ENCODE assay signal across 17 cellular contexts in genomic region chrX:48961585-48962091, GRCh38. TPM values are rescaled to one million over a fixed set of nuclear protein-coding genes. Genes with fewer than 3 reads are reported as not detected.
DNase-seq lines count a peak whose midpoint lies in the region; ATAC-seq and TF ChIP-seq lines count a peak whose summit lies in the region.
"Had no signal": no experiment of that assay in that cellular context is flagged by ENCODE, and none has a peak within 500 bp of the region (broad histone marks: within the 10 kb centered on the region; RNA-seq: fewer than 3 reads in every experiment).

No MANE protein-coding gene starts in this region.

- ATAC-seq in HG03095 (IDR thresholded peaks at IDR 0.05; ENCODE audit: unreplicated experiment): no peak
- no peak for ATAC-seq in naive thymus-derived CD4-positive, alpha-beta T cell

- H3F3A ChIP-seq in DOHH2 (ENCODE audit: control insufficient read depth, insufficient read depth): no peaks in the 10 kb centered on the region; the same call in 1 of the 2 replicates

- H3K27ac ChIP-seq in DOHH2 (ENCODE audit: low read depth, low read length) (peak overlapping the region; percentile 86), spleen (peak overlapping the region in 4 of 8 donors; percentile 96 to 98 (median 98))
- no peak overlapping the region for H3K27ac ChIP-seq in effector memory CD4-positive, alpha-beta T cell (ENCODE audit: insufficient read depth, low read length, poor library complexity, severe bottlenecking)
- H3K27ac ChIP-seq in naive thymus-derived CD4-positive, alpha-beta T cell (ENCODE audit: low read depth, low read length): no peak overlapping the region

- TF ChIP-seq CTCF in DOHH2 (IDR thresholded peaks at IDR 0.05; ENCODE audit: low read depth, low read length, poor library complexity, severe bottlenecking) (no peak), choroid plexus epithelial cell (conservative IDR thresholded peaks at IDR 0.05; ENCODE audit: low read depth, low read length) (no peak), mesothelial cell of epicardium (IDR thresholded peaks at IDR 0.05; ENCODE audit: unreplicated experiment) (no peak), spleen (IDR thresholded peaks at IDR 0.05 in 8 of 11, conservative IDR thresholded peaks at IDR 0.05 in 3 of 11) (no peak)

- intact Hi-C loops in naive thymus-derived CD4-positive, alpha-beta T cell (cut with micrococcal nuclease): no loop called here
- intact Hi-C loops in spleen (cut with DNase I; ENCODE audit: low total_unique reads): no loop called here

- peaks cover 11% of the 10 kb centered on the region; the same call in 1 of the 2 replicates for H3K36me3 ChIP-seq in DOHH2 (ENCODE audit: control insufficient read depth, low read length)
- no peaks in the 10 kb centered on the region for H3K36me3 ChIP-seq in effector memory CD4-positive, alpha-beta T cell (ENCODE audit: control insufficient read depth, insufficient read depth, low read length)
- H3K36me3 ChIP-seq in naive thymus-derived CD4-positive, alpha-beta T cell (ENCODE audit: control insufficient read depth in 2 of 3, insufficient read depth in 3 of 3, low read length in 3 of 3): no peaks in the 10 kb centered on the region
- peaks cover 0 to 7% (median 0%) of the 10 kb centered on the region in 6 donors for H3K36me3 ChIP-seq in spleen
- H3K36me3 ChIP-seq: HAP-1 had no signal

- H3K27ac Mint-ChIP-seq in mesothelial cell of epicardium: peak overlapping the region; percentile 87
- H3K27ac Mint-ChIP-seq in naive thymus-derived CD4-positive, alpha-beta T cell: peak overlapping the region in 3 of 9 donors; percentile 42 to 83 (median 47)

- no peaks in the 10 kb centered on the region for H4K20me1 ChIP-seq in DOHH2 (ENCODE audit: control insufficient read depth, insufficient read depth, low read depth, low read length)

- H3K9me3 ChIP-seq in DOHH2 (ENCODE audit: control insufficient read depth, insufficient read depth, low read length) (no peaks in the 10 kb centered on the region), spleen (no peaks in the 10 kb centered on the region)
- H3K9me3 ChIP-seq in effector memory CD4-positive, alpha-beta T cell (ENCODE audit: control insufficient read depth, low read length): no peaks in the 10 kb centered on the region
- no peaks in the 10 kb centered on the region for H3K9me3 ChIP-seq in naive thymus-derived CD4-positive, alpha-beta T cell (ENCODE audit: control insufficient read depth in 2 of 3, low read length in 3 of 3)
- H3K9me3 ChIP-seq: HAP-1 had no signal

- POLR2A ChIA-PET in naive thymus-derived CD4-positive, alpha-beta T cell (lab: Charles Lee): interaction anchor here (0.6 to 1.2 kb wide), 3 partner anchors 10 to 81 kb away, joined by 3 to 4 read pairs (median 3); partner anchors contain the start of gene KCND1

- no peak for TF ChIP-seq POLR2A in spleen (IDR thresholded peaks at IDR 0.05)

- no peaks in the 10 kb centered on the region for H3K27me3 ChIP-seq in DOHH2 (ENCODE audit: control insufficient read depth, low read length)
- H3K27me3 ChIP-seq in effector memory CD4-positive, alpha-beta T cell (replicated peaks; ENCODE audit: control insufficient read depth, insufficient read depth, low read length, poor library complexity, severe bottlenecking): no peaks in the 10 kb centered on the region
- H3K27me3 ChIP-seq in naive thymus-derived CD4-positive, alpha-beta T cell (ENCODE audit: control insufficient read depth in 2 of 2, insufficient read depth in 2 of 2, low read length in 2 of 2): no peaks in the 10 kb centered on the region
- H3K27me3 ChIP-seq in spleen (replicated peaks in 1 of 7): no peaks in the 10 kb centered on the region

- WGBS in spleen, 5 donors: 35 to 63% (median 53%) methylated on average over 4 to 5 of the region's 5 CpGs

- peak overlapping the region; percentile 17 for H3K4me3 Mint-ChIP-seq in mesothelial cell of epicardium
- no peak overlapping the region for H3K4me3 Mint-ChIP-seq in naive thymus-derived CD4-positive, alpha-beta T cell

- CTCF ChIA-PET in naive thymus-derived CD4-positive, alpha-beta T cell (lab: Charles Lee): interaction anchor here (0.7 kb wide), 1 partner anchor 785 kb away, joined by 3 read pairs; no protein-coding TSS in a partner anchor

- peaks cover 23% of the 10 kb centered on the region for H3K79me2 ChIP-seq in DOHH2 (ENCODE audit: control insufficient read depth, low read length)

- no peaks in the 10 kb centered on the region for H3K9me2 ChIP-seq in DOHH2 (replicated peaks; ENCODE audit: control insufficient read depth, low read length)

- no peaks in the 10 kb centered on the region for H3K27me3 Mint-ChIP-seq in mesothelial cell of epicardium (ENCODE audit: low read depth)
- H3K27me3 Mint-ChIP-seq in naive thymus-derived CD4-positive, alpha-beta T cell: peaks cover 0 to 2% (median 0%) of the 10 kb centered on the region in 5 donors

- DNase-seq in NCI-H82 treated with DMSO at 0.1 percent for 48 hours (lab: John Stamatoyannopoulos, UW; ENCODE audit: unreplicated experiment) (peak; percentile 3), choroid plexus epithelial cell (ENCODE audit: low read depth) (peak; percentile 66), mesothelial cell of epicardium (ENCODE audit: low spot score in 2 of 2, unreplicated experiment in 2 of 2) (no peak), spleen (no peak)
- DNase-seq in effector memory CD4-positive, alpha-beta T cell: no peak
- no peak for DNase-seq in naive thymus-derived CD4-positive, alpha-beta T cell
- DNase-seq: activated CD4-positive, alpha-beta T cell treated with anti-CD3 and anti-CD28 coated beads for 4 hours; activated T-cell treated with anti-CD3 and anti-CD28 coated beads, Interleukin-2, amount 50 U/mL, for 1 hour; Calu3; Kasumi-1; mammary epithelial cell; NCI-H446; occipital lobe; T-helper 1 cell had no signal

- peaks cover 17% of the 10 kb centered on the region for H3K4me1 Mint-ChIP-seq in mesothelial cell of epicardium
- H3K4me1 Mint-ChIP-seq in naive thymus-derived CD4-positive, alpha-beta T cell: peaks cover under 1 to 18% (median 14%) of the 10 kb centered on the region in 7 donors

- H3K36me3 Mint-ChIP-seq in mesothelial cell of epicardium: peaks cover 6% of the 10 kb centered on the region
- H3K36me3 Mint-ChIP-seq in naive thymus-derived CD4-positive, alpha-beta T cell: peaks cover 0 to 11% (median 0%) of the 10 kb centered on the region in 5 donors

- peak overlapping the region; percentile 85 for H3K4me2 ChIP-seq in DOHH2 (ENCODE audit: low read length)

- peaks cover 13% of the 10 kb centered on the region for H3K9me3 Mint-ChIP-seq in mesothelial cell of epicardium
- H3K9me3 Mint-ChIP-seq in naive thymus-derived CD4-positive, alpha-beta T cell: peaks cover 0 to 4% (median 0%) of the 10 kb centered on the region in 11 donors

- H3K4me3 ChIP-seq in DOHH2 (ENCODE audit: low read length) (peak overlapping the region; percentile 70), choroid plexus epithelial cell (ENCODE audit: low read depth, low read length) (no peak overlapping the region), spleen (peak overlapping the region in 1 of 8 donors; percentile 19)
- no peak overlapping the region for H3K4me3 ChIP-seq in effector memory CD4-positive, alpha-beta T cell (ENCODE audit: insufficient read depth, low read depth, low read length, poor library complexity, severe bottlenecking)
- H3K4me3 ChIP-seq in naive thymus-derived CD4-positive, alpha-beta T cell (ENCODE audit: low read length): no peak overlapping the region
- H3K4me3 ChIP-seq: HAP-1 had no signal

- peaks cover 50% of the 10 kb centered on the region for H3K4me1 ChIP-seq in DOHH2 (ENCODE audit: control insufficient read depth, low read length)
- H3K4me1 ChIP-seq in effector memory CD4-positive, alpha-beta T cell (ENCODE audit: control insufficient read depth, insufficient read depth, low read length, poor library complexity, severe bottlenecking): peaks cover under 1% of the 10 kb centered on the region
- peaks cover 7 to 8% of the 10 kb centered on the region in 2 donors for H3K4me1 ChIP-seq in naive thymus-derived CD4-positive, alpha-beta T cell (ENCODE audit: control insufficient read depth in 2 of 2, insufficient read depth in 2 of 2, low read length in 2 of 2)
- H3K4me1 ChIP-seq in spleen: peaks cover 0 to 44% (median 14%) of the 10 kb centered on the region in 6 donors

RNA-seq across cellular contexts. Expression of gene OTUD5, which starts 4.2 kb away (rescaled TPM):
- total RNA-seq in mesothelial cell of epicardium (64.4 to 66.0 TPM (median 64.5 TPM) in 3 replicates), spleen (10 to 100 TPM; 47.2 to 65.8 (median 58.5) TPM)
- total RNA-seq in naive thymus-derived CD4-positive, alpha-beta T cell: 10 to 100 TPM; 62.5 to 95.5 (median 90.4) TPM
- 10 to 100 TPM; 17.2 to 33.8 TPM for polyA plus RNA-seq in naive thymus-derived CD4-positive, alpha-beta T cell
- polyA plus RNA-seq in spleen: 10 to 100 TPM; 29.6 to 53.2 (median 46.6) TPM

RNA-seq across cellular contexts. Expression of gene KCND1, which starts 10.0 kb away (rescaled TPM):
- 5.1 to 6.1 TPM (median 5.6 TPM) in 3 replicates for total RNA-seq in mesothelial cell of epicardium
- 1 to 10 TPM; 1.4 to 5.8 (median 2.3) TPM for total RNA-seq in naive thymus-derived CD4-positive, alpha-beta T cell
- polyA plus RNA-seq in naive thymus-derived CD4-positive, alpha-beta T cell: under 1 TPM in 1 of 2 donors, not detected in 1; 0.07 TPM
- total RNA-seq in spleen: 1 to 10 TPM; 1.5 to 3.7 (median 2.2) TPM
- polyA plus RNA-seq in spleen: 1 to 10 TPM; 1.5 to 2.3 (median 2.0) TPM

RNA-seq across cellular contexts. Expression of gene GRIPAP1, which starts 40.4 kb away (rescaled TPM):
- total RNA-seq in mesothelial cell of epicardium (64.4 to 69.7 TPM (median 68.4 TPM) in 3 replicates), spleen (10 to 100 TPM; 48.0 to 93.6 (median 72.6) TPM)
- total RNA-seq in naive thymus-derived CD4-positive, alpha-beta T cell: 100 to 1,000 TPM; 103 to 108 (median 105) TPM
- 10 to 100 TPM; 13.6 to 24.9 TPM for polyA plus RNA-seq in naive thymus-derived CD4-positive, alpha-beta T cell
- 10 to 100 TPM; 20.0 to 42.2 (median 34.8) TPM for polyA plus RNA-seq in spleen

RNA-seq across cellular contexts. Expression of gene PIM2, which starts 42.8 kb away (rescaled TPM):
- total RNA-seq in mesothelial cell of epicardium (9.3 to 10.3 TPM (median 9.7 TPM) in 3 replicates), spleen (100 to 1,000 TPM in 6 of 7 donors, 10 to 100 TPM in 1; 89.1 to 220 (median 159) TPM)
- total RNA-seq in naive thymus-derived CD4-positive, alpha-beta T cell: 100 to 1,000 TPM; 144 to 321 (median 276) TPM
- polyA plus RNA-seq in naive thymus-derived CD4-positive, alpha-beta T cell: 100 to 1,000 TPM; 401 to 463 TPM
- polyA plus RNA-seq in spleen: 10 to 100 TPM; 54.2 to 86.6 (median 62.4) TPM

RNA-seq across cellular contexts. Expression of gene SLC35A2, which starts 50.2 kb away (rescaled TPM):
- total RNA-seq in mesothelial cell of epicardium (42.2 to 45.9 TPM (median 43.8 TPM) in 3 replicates), spleen (10 to 100 TPM; 15.0 to 20.8 (median 17.4) TPM)
- 10 to 100 TPM; 13.9 to 36.7 (median 18.5) TPM for total RNA-seq in naive thymus-derived CD4-positive, alpha-beta T cell
- 1 to 10 TPM; 6.7 to 8.1 TPM for polyA plus RNA-seq in naive thymus-derived CD4-positive, alpha-beta T cell
- 1 to 10 TPM; 6.2 to 8.7 (median 8.3) TPM for polyA plus RNA-seq in spleen

Comparison
In these comparisons a context has a peak if more than half of its experiments do, and no peak if none do; other contexts are left out.
1. DNase-seq: peak in NCI-H82 treated with DMSO at 0.1 percent for 48 hours (single experiment) and choroid plexus epithelial cell (single experiment); none in mesothelial cell of epicardium (0 of 2), effector memory CD4-positive, alpha-beta T cell (0 of 3), naive thymus-derived CD4-positive, alpha-beta T cell (0 of 9) and spleen (single experiment).